In the genomic region with DNA sequence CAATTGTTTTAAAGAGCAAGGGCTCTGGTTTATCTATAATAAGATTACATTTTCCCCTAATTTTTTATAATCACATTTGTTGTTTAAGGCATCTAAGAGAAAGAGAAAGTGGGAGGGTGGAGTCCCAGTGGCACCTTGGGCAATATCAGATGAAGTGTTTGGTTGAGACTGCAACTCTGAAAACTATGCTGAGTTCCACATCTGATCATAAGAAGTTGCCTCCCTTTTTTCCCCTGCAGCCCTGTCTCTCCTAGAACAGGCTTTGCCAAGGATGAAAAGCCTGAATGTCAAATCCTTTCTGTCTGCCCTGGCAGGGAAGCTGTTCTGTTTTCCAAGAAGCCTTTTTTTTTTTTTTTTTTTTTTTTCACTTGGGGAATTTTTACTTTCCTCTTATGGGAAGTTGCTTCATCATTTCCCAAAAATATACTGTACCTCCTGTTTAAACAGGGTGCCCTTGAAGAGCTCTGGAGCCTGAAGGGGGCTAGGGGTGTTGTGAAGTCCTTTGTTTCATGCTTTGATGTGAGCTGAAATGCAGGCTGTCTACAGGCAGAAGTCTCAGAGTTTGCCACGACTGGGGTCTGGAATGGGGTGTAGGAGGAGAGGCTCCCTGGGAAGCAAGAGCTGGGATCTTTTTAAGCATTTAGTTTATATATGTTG, we compare ENCODE assay signal across 9 cellular contexts.
DNase-seq lines count a peak whose midpoint lies in the region; ATAC-seq and TF ChIP-seq lines count a peak whose summit lies in the region.
"Had no signal": no experiment of that assay in that cellular context is flagged by ENCODE, and none has a peak within 500 bp of the region (broad histone marks: within the 10 kb centered on the region; RNA-seq: fewer than 3 reads in every experiment).

No MANE protein-coding gene starts in this region.

- H3K4me1 Mint-ChIP-seq in activated T-helper 2 cell treated with anti-CD3 and anti-CD28 coated beads, Interferon-gamma antibody, Interleukin-2, Interleukin-4, amounts not matched to agents 10 μg/mL and 5 μg/mL and 100 μg/mL, durations not matched to agents 14 hours and 24 hours and 36 hours (ENCODE audit: low read depth), result peaks cover 67% of the 10 kb centered on the region

- TF ChIP-seq POLR2A in right lobe of liver (IDR thresholded peaks at IDR 0.05) (no peak), uterus (IDR thresholded peaks at IDR 0.05) (no peak)

- H3K9me3 ChIP-seq in left ventricle myocardium inferior (replicated peaks) (no peaks in the 10 kb centered on the region), right lobe of liver (no peaks in the 10 kb centered on the region), uterus (no peaks in the 10 kb centered on the region)

- ATAC-seq in left ventricle myocardium superior (no peak), right lobe of liver (peak in 3 of 4 donors; percentile 27 to 49 (median 47)), GM21390 (IDR thresholded peaks at IDR 0.05; ENCODE audit: unreplicated experiment) (no peak)

- TF ChIP-seq CTCF in left ventricle myocardium inferior (IDR thresholded peaks at IDR 0.05; ENCODE audit: borderline replicate concordance) (no peak), right lobe of liver (IDR thresholded peaks at IDR 0.05) (no peak), uterus (IDR thresholded peaks at IDR 0.05) (no peak)

- H3K4me3 Mint-ChIP-seq in activated T-helper 2 cell treated with anti-CD3 and anti-CD28 coated beads, Interferon-gamma antibody, Interleukin-2, Interleukin-4, amounts not matched to agents 10 μg/mL and 5 μg/mL and 100 μg/mL, durations not matched to agents 14 hours and 24 hours and 36 hours (ENCODE audit: low read depth), result peak overlapping the region; percentile 14

- H3K27me3 Mint-ChIP-seq in activated T-helper 2 cell treated with anti-CD3 and anti-CD28 coated beads, Interferon-gamma antibody, Interleukin-2, Interleukin-4, amounts not matched to agents 10 μg/mL and 5 μg/mL and 100 μg/mL, durations not matched to agents 14 hours and 24 hours and 36 hours (ENCODE audit: low read depth), result no peaks in the 10 kb centered on the region

- H3K27me3 ChIP-seq in left ventricle myocardium inferior (ENCODE audit: low read depth), result no peaks in the 10 kb centered on the region
- H3K27me3 ChIP-seq in right lobe of liver, result no peaks in the 10 kb centered on the region
- no peaks in the 10 kb centered on the region for H3K27me3 ChIP-seq in uterus

- DNase-seq in left ventricle myocardium inferior (no peak), left ventricle myocardium superior (no peak), right lobe of liver (no peak), uterus (no peak), SKM-1 treated with dmso at 0.1 percent for 144 hours (lab: John Stamatoyannopoulos, UW; ENCODE audit: unreplicated experiment) (no peak), LoVo (ENCODE audit: low spot score) (no peak)
- no peak for DNase-seq in activated T-helper 2 cell treated with anti-CD3 and anti-CD28 coated beads, Interferon-gamma antibody, Interleukin-2, Interleukin-4, amounts not matched to agents 10 μg/mL and 5 μg/mL and 100 μg/mL, durations not matched to agents 14 hours and 24 hours and 36 hours (ENCODE audit: low spot score)
- DNase-seq: Calu3 had no signal

- H3K4me3 ChIP-seq in left ventricle myocardium inferior (no peak overlapping the region), right lobe of liver (no peak overlapping the region), uterus (no peak overlapping the region)

- peak overlapping the region; percentile 95 for H3K27ac Mint-ChIP-seq in activated T-helper 2 cell treated with anti-CD3 and anti-CD28 coated beads, Interferon-gamma antibody, Interleukin-2, Interleukin-4, amounts not matched to agents 10 μg/mL and 5 μg/mL and 100 μg/mL, durations not matched to agents 14 hours and 24 hours and 36 hours

- H3K9me3 Mint-ChIP-seq in activated T-helper 2 cell treated with anti-CD3 and anti-CD28 coated beads, Interferon-gamma antibody, Interleukin-2, Interleukin-4, amounts not matched to agents 10 μg/mL and 5 μg/mL and 100 μg/mL, durations not matched to agents 14 hours and 24 hours and 36 hours, result no peaks in the 10 kb centered on the region

- 83% methylated on average over 1 of the region's 1 CpG for WGBS in right lobe of liver (ENCODE audit: insufficient coverage, low coverage, low lambda C conversion rate, missing lambda C conversion rate)

- H3K36me3 ChIP-seq in left ventricle myocardium inferior (no peaks in the 10 kb centered on the region), right lobe of liver (no peaks in the 10 kb centered on the region), uterus (no peaks in the 10 kb centered on the region)

- H3K27ac ChIP-seq in left ventricle myocardium inferior (replicated peaks) (peak overlapping the region; percentile 31), right lobe of liver (no peak overlapping the region), uterus (peak overlapping the region; percentile 64 to 70)

- intact Hi-C loops in left ventricle myocardium inferior (cut with micrococcal nuclease), result no loop called here
- intact Hi-C loops in left ventricle myocardium superior (cut with micrococcal nuclease), result no loop called here
- intact Hi-C loops in activated T-helper 2 cell treated with anti-CD3 and anti-CD28 coated beads, Interferon-gamma antibody, Interleukin-2, Interleukin-4, amounts not matched to agents 10 μg/mL and 5 μg/mL and 100 μg/mL, durations not matched to agents 14 hours and 24 hours and 36 hours (cut with micrococcal nuclease), result loop anchor here (2.0 kb wide), 1 partner anchor 14 kb away; no protein-coding TSS in a partner anchor
- intact Hi-C loops in right lobe of liver (cut with DNase I), result no loop called here
- intact Hi-C loops in uterus (cut with DNase I; ENCODE audit: low total_unique reads), result no loop called here

- peaks cover 31% of the 10 kb centered on the region for H3K36me3 Mint-ChIP-seq in activated T-helper 2 cell treated with anti-CD3 and anti-CD28 coated beads, Interferon-gamma antibody, Interleukin-2, Interleukin-4, amounts not matched to agents 10 μg/mL and 5 μg/mL and 100 μg/mL, durations not matched to agents 14 hours and 24 hours and 36 hours (ENCODE audit: low read depth)

- peaks cover 95% of the 10 kb centered on the region for H3K4me1 ChIP-seq in left ventricle myocardium inferior
- H3K4me1 ChIP-seq in right lobe of liver, result peaks cover 0 to 27% (median 6%) of the 10 kb centered on the region in 4 donors
- H3K4me1 ChIP-seq in uterus, result peaks cover 6% of the 10 kb centered on the region in 2 donors

Comparison
In these comparisons a context has a peak if more than half of its experiments do, and no peak if none do; other contexts are left out.
1. H3K27ac ChIP-seq: peak in left ventricle myocardium inferior (single experiment) and uterus (2 of 2); none in right lobe of liver (0 of 3).
2. ATAC-seq: peak in right lobe of liver (3 of 4); none in left ventricle myocardium superior (single experiment) and GM21390 (single experiment).